Comparison of ENCODE assay signal across 19 cellular contexts in genomic region chr5:179241175-179241574, GRCh38.
DNase-seq lines count a peak whose midpoint lies in the region; ATAC-seq and TF ChIP-seq lines count a peak whose summit lies in the region.
"Had no signal": no experiment of that assay in that cellular context is flagged by ENCODE, and none has a peak within 500 bp of the region (broad histone marks: within the 10 kb centered on the region; RNA-seq: fewer than 3 reads in every experiment).

No MANE protein-coding gene starts in this region.

- no peak overlapping the region for H2BK15ac ChIP-seq in neuronal stem cell (ENCODE audit: low read length)

- H3K4me3 ChIP-seq in endodermal cell (ENCODE audit: low read length) (no peak overlapping the region), neuronal stem cell (ENCODE audit: low read length in 2 of 2) (no peak overlapping the region), aorta (ENCODE audit: low read length in 2 of 2) (no peak overlapping the region)
- H3K4me3 ChIP-seq: esophagus squamous epithelium, heart left ventricle had no signal

- no peaks in the 10 kb centered on the region for H3K36me3 ChIP-seq in endodermal cell (ENCODE audit: control insufficient read depth, insufficient read depth, low read length)
- no peaks in the 10 kb centered on the region for H3K36me3 ChIP-seq in neuronal stem cell (replicated peaks in 1 of 2; ENCODE audit: control insufficient read depth in 2 of 2, insufficient read depth in 2 of 2, low read length in 2 of 2)
- H3K36me3 ChIP-seq in aorta (ENCODE audit: control insufficient read depth in 1 of 2, insufficient read depth in 2 of 2, low read length in 1 of 2): no peaks in the 10 kb centered on the region
- H3K36me3 ChIP-seq: esophagus squamous epithelium, heart left ventricle had no signal

- H3K27ac ChIP-seq in endodermal cell (ENCODE audit: low read depth, low read length) (no peak overlapping the region), neuronal stem cell (replicated peaks; ENCODE audit: low read length) (no peak overlapping the region), aorta (ENCODE audit: low read depth in 1 of 2, low read length in 2 of 2) (no peak overlapping the region)

- H3K14ac ChIP-seq in neuronal stem cell (ENCODE audit: low read length): no peak overlapping the region

- no peak overlapping the region for H2AFZ ChIP-seq in neuronal stem cell (ENCODE audit: low read length)

- intact Hi-C loops in Right ventricle myocardium superior (cut with DNase I): no loop called here
- intact Hi-C loops in Right ventricle myocardium inferior (cut with DNase I): no loop called here
- intact Hi-C loops in aorta (cut with DNase I): no loop called here

- no peak overlapping the region for H2BK12ac ChIP-seq in neuronal stem cell (ENCODE audit: low read length)

- H3K4me1 ChIP-seq in endodermal cell (ENCODE audit: control insufficient read depth, insufficient read depth, low read length): no peaks in the 10 kb centered on the region
- H3K4me1 ChIP-seq in neuronal stem cell (ENCODE audit: control insufficient read depth in 2 of 2, insufficient read depth in 1 of 2, low read depth in 1 of 2, low read length in 2 of 2): no peaks in the 10 kb centered on the region
- no peaks in the 10 kb centered on the region for H3K4me1 ChIP-seq in aorta (ENCODE audit: control insufficient read depth in 1 of 2, insufficient read depth in 2 of 2, low read length in 2 of 2)

- no peak overlapping the region for H3K27ac Mint-ChIP-seq in endodermal cell
- H3K27ac Mint-ChIP-seq: CD8-positive, alpha-beta T cell; stimulated activated naive CD8-positive, alpha-beta T cell treated with anti-CD3 and anti-CD28 coated beads, Interleukin-15, Interleukin-2, amounts not matched to agents 100 ng/mL and 50 ng/mL, for 24 hours had no signal

- H3K27me3 Mint-ChIP-seq in endodermal cell (ENCODE audit: insufficient read depth): no peaks in the 10 kb centered on the region

- H3K9me3 ChIP-seq in endodermal cell (ENCODE audit: control insufficient read depth, low read length): peaks cover 24% of the 10 kb centered on the region
- H3K9me3 ChIP-seq in neuronal stem cell (replicated peaks in 1 of 2; ENCODE audit: control insufficient read depth in 2 of 2, insufficient read depth in 1 of 2, low read depth in 1 of 2, low read length in 2 of 2): no peaks in the 10 kb centered on the region
- peaks cover 1% of the 10 kb centered on the region for H3K9me3 ChIP-seq in aorta (ENCODE audit: control insufficient read depth, low read length)

- no peak overlapping the region for H4K8ac ChIP-seq in neuronal stem cell (ENCODE audit: low read depth, low read length)

- no peaks in the 10 kb centered on the region for H3K27me3 ChIP-seq in endodermal cell (ENCODE audit: control insufficient read depth, insufficient read depth, low read length, poor library complexity, severe bottlenecking)
- no peaks in the 10 kb centered on the region for H3K27me3 ChIP-seq in neuronal stem cell (ENCODE audit: control insufficient read depth in 3 of 3, insufficient read depth in 3 of 3, low read depth in 1 of 3, low read length in 3 of 3)
- H3K27me3 ChIP-seq in aorta (ENCODE audit: control insufficient read depth in 1 of 2, insufficient read depth in 2 of 2, low read length in 1 of 2): no peaks in the 10 kb centered on the region
- H3K27me3 ChIP-seq: esophagus squamous epithelium had no signal

- H3K79me1 ChIP-seq in neuronal stem cell (ENCODE audit: low read depth, low read length): no peaks in the 10 kb centered on the region

- no peak overlapping the region for H2BK5ac ChIP-seq in neuronal stem cell (ENCODE audit: low read length)

- H3K23ac ChIP-seq in neuronal stem cell (ENCODE audit: low read depth, low read length, poor library complexity): no peak overlapping the region

- no peak overlapping the region for H3K4me3 Mint-ChIP-seq in endodermal cell
- H3K4me3 Mint-ChIP-seq: CD8-positive, alpha-beta T cell; central memory CD8-positive, alpha-beta T cell; stimulated activated naive CD8-positive, alpha-beta T cell treated with anti-CD3 and anti-CD28 coated beads, Interleukin-15, Interleukin-2, amounts not matched to agents 100 ng/mL and 50 ng/mL, for 24 hours had no signal

- no peak overlapping the region for H3K4me2 ChIP-seq in neuronal stem cell (ENCODE audit: insufficient read depth, low read length, poor library complexity, severe bottlenecking)

- peaks cover 27% of the 10 kb centered on the region for H3K9me3 Mint-ChIP-seq in endodermal cell
- H3K9me3 Mint-ChIP-seq: central memory CD8-positive, alpha-beta T cell had no signal

- H3K36me3 Mint-ChIP-seq in endodermal cell (ENCODE audit: low read depth): peaks cover 2% of the 10 kb centered on the region
- H3K36me3 Mint-ChIP-seq: CD8-positive, alpha-beta T cell had no signal

- peaks cover 14% of the 10 kb centered on the region for H3K4me1 Mint-ChIP-seq in endodermal cell
- H3K4me1 Mint-ChIP-seq: central memory CD8-positive, alpha-beta T cell had no signal

- TF ChIP-seq CTCF in endodermal cell (conservative IDR thresholded peaks at IDR 0.05): no peak

- DNase-seq in Right ventricle myocardium superior (peak; percentile 40), Right ventricle myocardium inferior (ENCODE audit: missing footprints) (no peak), endodermal cell (peak; percentile 22), neuronal stem cell (ENCODE audit: low spot score) (no peak), aorta (peak in 1 of 2 donors; percentile 76), dedifferentiated amniotic fluid mesenchymal stem cell (ENCODE audit: extremely low spot score) (no peak)
- no peak for DNase-seq in activated T-cell treated with anti-CD3 and anti-CD28 coated beads, Interleukin-2, amount 50 U/mL, for 48 hours
- DNase-seq: CD8-positive, alpha-beta T cell; effector CD8-positive, alpha-beta T cell; esophagus squamous epithelium; Kasumi-1; NCI-H1092; NCI-H2081; NCI-H510A; RPMI8226 had no signal

- H3K9ac ChIP-seq in endodermal cell (ENCODE audit: extremely low read depth, low read length, poor library complexity, severe bottlenecking) (no peak overlapping the region), neuronal stem cell (ENCODE audit: low read depth, low read length, poor library complexity) (peak overlapping the region; percentile 44)

- H2AK5ac ChIP-seq in neuronal stem cell (ENCODE audit: low read depth, low read length): no peak overlapping the region

- WGBS in endodermal cell (ENCODE audit: insufficient coverage in 1 of 2, insufficient read length in 1 of 2), 2 experiments: 89 to 93% methylated on average over 13 to 15 of the region's 15 CpGs
- WGBS in neuronal stem cell (ENCODE audit: extremely low coverage in 2 of 2, insufficient read length in 2 of 2, insufficient replicate concordance in 1 of 2), 2 donors: no CpG with 5 or more reads among the region's 15 CpGs
- 77% methylated on average over 15 of the region's 15 CpGs for WGBS in aorta, 2 donors

- H2BK120ac ChIP-seq in neuronal stem cell (ENCODE audit: low read depth, low read length): no peak overlapping the region

- H4K91ac ChIP-seq in neuronal stem cell (ENCODE audit: low read depth, low read length, poor library complexity): no peak overlapping the region

- no peak overlapping the region for H3K4ac ChIP-seq in neuronal stem cell (ENCODE audit: low read length)

- ATAC-seq in Right ventricle myocardium superior (ENCODE audit: poor library complexity) (no peak), Right ventricle myocardium inferior (no peak), aorta (ENCODE audit: low FRiP score) (peak; percentile 49), GM18909 (IDR thresholded peaks at IDR 0.05; ENCODE audit: poor library complexity, unreplicated experiment) (no peak)
- ATAC-seq: CD8-positive, alpha-beta T cell had no signal

- H3K18ac ChIP-seq in neuronal stem cell (ENCODE audit: low read length): no peak overlapping the region

Comparison
In these comparisons a context has a peak if more than half of its experiments do, and no peak if none do; other contexts are left out.
1. DNase-seq: peak in Right ventricle myocardium superior (single experiment) and endodermal cell (single experiment); none in Right ventricle myocardium inferior (single experiment), neuronal stem cell (single experiment), activated T-cell treated with anti-CD3 and anti-CD28 coated beads, Interleukin-2, amount 50 U/mL, for 48 hours (0 of 2) and dedifferentiated amniotic fluid mesenchymal stem cell (single experiment).